ENCODE assay signal across 8 cellular contexts in the genomic region with DNA sequence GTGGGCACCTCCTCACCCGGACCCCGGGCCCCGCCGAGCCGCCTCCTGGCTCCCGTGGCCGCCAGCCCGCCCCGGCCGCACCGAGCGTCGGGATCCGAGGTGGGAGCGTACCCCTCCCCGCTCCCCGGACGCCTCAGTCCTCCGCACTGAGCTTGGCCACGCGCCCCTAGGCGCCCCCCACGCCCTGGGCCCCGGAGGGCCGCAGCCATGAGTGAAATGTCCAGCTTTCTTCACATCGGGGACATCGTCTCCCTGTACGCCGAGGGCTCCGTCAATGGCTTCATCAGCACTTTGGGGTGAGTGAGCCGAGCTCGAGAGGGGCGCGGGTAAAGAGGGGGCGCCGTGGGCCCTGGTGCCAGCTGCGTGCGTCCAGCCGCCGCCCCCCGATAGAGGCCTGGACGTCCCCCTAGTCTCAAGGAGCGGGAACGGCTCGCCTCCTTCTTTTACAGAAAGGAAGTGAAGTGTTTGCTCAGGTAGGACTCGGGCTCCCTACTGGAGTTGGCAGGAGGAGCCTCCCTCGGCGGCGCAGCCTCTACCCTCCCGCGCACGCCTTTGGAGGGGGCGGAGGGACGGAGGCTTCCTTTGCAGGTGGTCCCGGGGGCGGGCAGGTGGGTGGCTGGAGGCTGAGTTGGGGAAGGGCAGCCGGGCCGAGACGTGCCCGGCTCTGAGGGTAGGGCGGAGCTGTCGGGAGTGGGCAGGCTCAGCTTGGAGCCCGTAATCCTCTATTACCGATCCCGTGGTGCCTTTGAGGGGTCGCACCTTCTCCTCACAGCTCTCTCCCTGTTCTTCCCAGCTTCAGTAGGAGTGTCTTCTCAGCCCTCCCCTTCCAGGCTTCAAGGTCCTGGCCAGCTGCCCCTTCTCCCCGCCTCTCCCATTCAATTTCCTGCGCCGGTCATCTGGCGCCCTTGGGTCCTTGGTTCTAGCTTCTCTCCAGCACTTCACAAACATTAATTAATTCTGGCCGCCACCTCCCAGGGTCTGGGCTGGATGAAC. TPM values are rescaled to one million over a fixed set of nuclear protein-coding genes. Genes with fewer than 3 reads are reported as not detected.
DNase-seq lines count a peak whose midpoint lies in the region; ATAC-seq and TF ChIP-seq lines count a peak whose summit lies in the region.

No MANE protein-coding gene starts in this region.

- peak; percentile 69 for DNase-seq in DMS53 (lab: John Stamatoyannopoulos, UW)
- DNase-seq in M059J (ENCODE audit: low read depth) = peak; percentile 71
- DNase-seq in activated CD4-positive, alpha-beta T cell treated with anti-CD3 and anti-CD28 coated beads, Interleukin-2, amount 50 U/mL, for 4 hours = peak; percentile 44 to 54
- peak; percentile 11 to 29 (median 23) for DNase-seq in effector memory CD8-positive, alpha-beta T cell
- peak in 5 of 9 donors; percentile 33 to 64 (median 37) for DNase-seq in naive thymus-derived CD4-positive, alpha-beta T cell
- DNase-seq in type B pancreatic cell (ENCODE audit: extremely low spot score, unreplicated experiment) = no peak
- DNase-seq in Kasumi-1 (lab: John Stamatoyannopoulos, UW) = no peak

- peak; percentile 31 for ATAC-seq in GM21619 (IDR thresholded peaks at IDR 0.05; ENCODE audit: unreplicated experiment)
- ATAC-seq in effector memory CD8-positive, alpha-beta T cell (replicated peaks) = peak; percentile 16
- ATAC-seq in naive thymus-derived CD4-positive, alpha-beta T cell = peak; percentile 36

- H3K4me3 ChIP-seq in naive thymus-derived CD4-positive, alpha-beta T cell (ENCODE audit: low read length) = peak overlapping the region; percentile 66

- peak overlapping the region; percentile 96 to 98 for H3K4me3 Mint-ChIP-seq in effector memory CD8-positive, alpha-beta T cell
- peak overlapping the region; percentile 88 to 97 (median 90) for H3K4me3 Mint-ChIP-seq in naive thymus-derived CD4-positive, alpha-beta T cell
- H3K4me3 Mint-ChIP-seq in type B pancreatic cell = peak overlapping the region; percentile 86

- no peaks in the 10 kb centered on the region for H3K9me3 Mint-ChIP-seq in effector memory CD8-positive, alpha-beta T cell
- no peaks in the 10 kb centered on the region for H3K9me3 Mint-ChIP-seq in naive thymus-derived CD4-positive, alpha-beta T cell
- no peaks in the 10 kb centered on the region for H3K9me3 Mint-ChIP-seq in type B pancreatic cell

- POLR2A ChIA-PET in naive thymus-derived CD4-positive, alpha-beta T cell (lab: Charles Lee) = interaction anchor here (0.7 to 3.0 kb wide), 15 partner anchors 13 to 192 kb away, joined by 3 to 19 read pairs (median 4); a partner anchor contains a TSS

- H3K36me3 ChIP-seq in naive thymus-derived CD4-positive, alpha-beta T cell (ENCODE audit: control insufficient read depth in 2 of 3, insufficient read depth in 3 of 3, low read length in 3 of 3) = peaks cover 0 to 17% (median 0%) of the 10 kb centered on the region in 3 experiments

- TF ChIP-seq CTCF in type B pancreatic cell (conservative IDR thresholded peaks at IDR 0.05) = no peak

- peaks cover 9 to 35% of the 10 kb centered on the region in 2 donors for H3K4me1 ChIP-seq in naive thymus-derived CD4-positive, alpha-beta T cell (ENCODE audit: control insufficient read depth in 2 of 2, insufficient read depth in 2 of 2, low read length in 2 of 2)

- CTCF ChIA-PET in naive thymus-derived CD4-positive, alpha-beta T cell (lab: Charles Lee) = interaction anchor here (0.8 to 2.4 kb wide), 4 partner anchors 8 to 34 kb away, joined by 4 to 7 read pairs (median 6); no protein-coding TSS in a partner anchor

- H3K36me3 Mint-ChIP-seq in effector memory CD8-positive, alpha-beta T cell (ENCODE audit: insufficient read depth) = peaks cover 39% of the 10 kb centered on the region
- peaks cover 0 to 5% (median 0%) of the 10 kb centered on the region in 5 donors for H3K36me3 Mint-ChIP-seq in naive thymus-derived CD4-positive, alpha-beta T cell
- H3K36me3 Mint-ChIP-seq in type B pancreatic cell = no peaks in the 10 kb centered on the region

- H3K27me3 Mint-ChIP-seq in effector memory CD8-positive, alpha-beta T cell = no peaks in the 10 kb centered on the region
- peaks cover 0 to 2% (median 0%) of the 10 kb centered on the region in 5 donors for H3K27me3 Mint-ChIP-seq in naive thymus-derived CD4-positive, alpha-beta T cell
- H3K27me3 Mint-ChIP-seq in type B pancreatic cell = peaks cover 46% of the 10 kb centered on the region

- H3K27me3 ChIP-seq in naive thymus-derived CD4-positive, alpha-beta T cell (ENCODE audit: control insufficient read depth in 2 of 2, insufficient read depth in 2 of 2, low read length in 2 of 2) = no peaks in the 10 kb centered on the region

- H3K4me1 Mint-ChIP-seq in effector memory CD8-positive, alpha-beta T cell (ENCODE audit: low read depth in 2 of 2) = peaks cover 45 to 57% of the 10 kb centered on the region in 2 donors
- peaks cover 29 to 74% (median 60%) of the 10 kb centered on the region in 7 donors for H3K4me1 Mint-ChIP-seq in naive thymus-derived CD4-positive, alpha-beta T cell
- H3K4me1 Mint-ChIP-seq in type B pancreatic cell (ENCODE audit: unreplicated experiment) = peaks cover 30% of the 10 kb centered on the region

- H3K9me3 ChIP-seq in naive thymus-derived CD4-positive, alpha-beta T cell (ENCODE audit: control insufficient read depth in 2 of 3, low read length in 3 of 3) = no peaks in the 10 kb centered on the region

- H3K27ac ChIP-seq in naive thymus-derived CD4-positive, alpha-beta T cell (ENCODE audit: low read depth, low read length) = peak overlapping the region; percentile 97

- intact Hi-C loops in naive thymus-derived CD4-positive, alpha-beta T cell (cut with micrococcal nuclease) = loop anchor here (1.0 to 10.0 kb wide), 14 partner anchors 9 to 613 kb away; a partner anchor contains a TSS

- H3K27ac Mint-ChIP-seq in effector memory CD8-positive, alpha-beta T cell = peak overlapping the region; percentile 98
- H3K27ac Mint-ChIP-seq in naive thymus-derived CD4-positive, alpha-beta T cell = peak overlapping the region; percentile 81 to 94 (median 87)
- H3K27ac Mint-ChIP-seq in type B pancreatic cell = peak overlapping the region; percentile 87

RNA-seq across cellular contexts. Expression of a gene that starts 0.6 kb away (rescaled TPM):
- 21.9 and 40.3 TPM in 2 replicates for total RNA-seq in M059J (2014; rRNA removed; shearing (Covaris generic))
- total RNA-seq in naive thymus-derived CD4-positive, alpha-beta T cell = 10 to 100 TPM; 35.6 to 65.7 (median 47.7) TPM
- polyA plus RNA-seq in naive thymus-derived CD4-positive, alpha-beta T cell = 1 to 10 TPM; 1.7 to 7.3 TPM
- 24.6 and 56.1 TPM in 2 replicates for total RNA-seq in type B pancreatic cell (ENCODE audit: low replicate concordance)

RNA-seq across cellular contexts. Expression of a gene that starts 41.6 kb away (rescaled TPM):
- 34.0 and 43.7 TPM in 2 replicates for total RNA-seq in M059J (2014; rRNA removed; shearing (Covaris generic))
- total RNA-seq in naive thymus-derived CD4-positive, alpha-beta T cell = 10 to 100 TPM; 16.9 to 78.8 (median 22.0) TPM
- 10 to 100 TPM in 1 of 2 donors, 1 to 10 TPM in 1; 9.6 to 21.7 TPM for polyA plus RNA-seq in naive thymus-derived CD4-positive, alpha-beta T cell
- total RNA-seq in type B pancreatic cell (ENCODE audit: low replicate concordance) = 27.3 and 37.0 TPM in 2 replicates

Comparison
In these comparisons a context has a peak if more than half of its experiments do, and no peak if none do; other contexts are left out.
1. DNase-seq: peak in DMS53 (single experiment), M059J (single experiment), activated CD4-positive, alpha-beta T cell treated with anti-CD3 and anti-CD28 coated beads, Interleukin-2, amount 50 U/mL, for 4 hours (2 of 2), effector memory CD8-positive, alpha-beta T cell (3 of 3) and naive thymus-derived CD4-positive, alpha-beta T cell (5 of 9); none in type B pancreatic cell (single experiment) and Kasumi-1 (0 of 2).
2. Peak in every context shown above with its lines, with median percentiles within 50 percentile points of each other: ATAC-seq, H3K27ac Mint-ChIP-seq and H3K4me3 Mint-ChIP-seq.